ENCODE assay signal across 25 cellular contexts in the genomic region with DNA sequence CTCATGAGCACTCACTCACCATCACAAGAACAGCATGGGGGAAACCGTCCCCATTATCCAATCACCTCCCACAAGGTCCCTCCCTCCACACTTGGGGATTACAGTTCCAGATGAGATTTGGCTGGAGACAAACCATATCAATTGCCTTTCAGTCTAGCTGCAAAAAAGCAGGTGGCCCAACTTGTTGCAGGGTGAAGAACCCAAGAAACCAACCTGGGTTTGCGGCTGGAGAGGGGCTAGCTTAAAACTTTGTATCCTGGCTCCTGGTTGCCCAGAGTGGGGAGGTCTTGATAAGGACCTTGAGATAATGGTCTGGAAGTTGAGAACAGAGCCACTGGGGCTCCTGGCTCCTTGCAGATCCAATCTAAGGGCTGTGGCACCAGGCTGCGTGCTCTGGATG.
"Had no signal": no experiment of that assay in that cellular context is flagged by ENCODE, and none has a peak within 500 bp of the region (broad histone marks: within the 10 kb centered on the region; RNA-seq: fewer than 3 reads in every experiment).

No MANE protein-coding gene starts in this region.

- H3K4me1 ChIP-seq: adrenal gland, body of pancreas had no signal

- H3K36me3 ChIP-seq: adrenal gland had no signal

- ATAC-seq: activated CD8-positive, alpha-beta T cell treated with anti-CD3 and anti-CD28 coated beads for 36 hours; activated naive CD8-positive, alpha-beta T cell treated with anti-CD3 and anti-CD28 coated beads, Interleukin-2, amount 50 U/mL, for 24 hours; activated T-cell treated with anti-CD3 and anti-CD28 coated beads, Interleukin-2, amount 50 U/mL, for 4 hours; activated T-helper 17 cell treated with anti-CD3 and anti-CD28 coated beads, Interleukin-2, amount 50 U/mL, for 72 hours; body of pancreas; esophagus mucosa had no signal

- H3K9me3 ChIP-seq: adrenal gland, body of pancreas had no signal

- DNase-seq: activated CD4-positive, alpha-beta T cell treated with anti-CD3 and anti-CD28 coated beads for 1 hour; activated CD4-positive, alpha-beta T cell treated with anti-CD3 and anti-CD28 coated beads for 4 hours; activated CD4-positive, alpha-beta T cell treated with anti-CD3 and anti-CD28 coated beads, Interleukin-2, amount 50 U/mL, for 1 hour; activated CD4-positive, alpha-beta T cell treated with anti-CD3 and anti-CD28 coated beads, Interleukin-2, amount 50 U/mL, for 48 hours; activated CD8-positive, alpha-beta memory T cell treated with anti-CD3 and anti-CD28 coated beads for 24 hours; activated CD8-positive, alpha-beta T cell treated with anti-CD3 and anti-CD28 coated beads for 36 hours; activated effector memory CD4-positive, alpha-beta T cell treated with Interleukin-2 at 50 U/mL for 16 hours; activated gamma-delta T cell treated with Interleukin-2 at 50 U/mL for 16 hours; activated naive CD4-positive, alpha-beta T cell treated with Interleukin-2 at 50 U/mL for 16 hours; activated naive CD8-positive, alpha-beta T cell treated with anti-CD3 and anti-CD28 coated beads for 36 hours; activated naive CD8-positive, alpha-beta T cell treated with anti-CD3 and anti-CD28 coated beads, Interleukin-2, amount 50 U/mL, for 24 hours; activated T-cell treated with anti-CD3 and anti-CD28 coated beads, Interleukin-2, amount 50 U/mL, for 4 hours; adrenal gland; amygdala; body of pancreas; caudate nucleus; cortex of kidney; dermis blood vessel endothelial cell; effector CD8-positive, alpha-beta T cell; foreskin fibroblast; head of caudate nucleus; T-helper 2 cell had no signal

- H3K4me3 ChIP-seq: adrenal gland, body of pancreas had no signal

- H3K27ac ChIP-seq: adrenal gland, body of pancreas, VCaP had no signal

- H3K27me3 ChIP-seq: adrenal gland, body of pancreas had no signal
